Comparison of ENCODE assay signal across 1 cellular context in genomic region chr19:55484571-55485438, GRCh38.
TF ChIP-seq lines count a peak whose summit lies in the region.

NAT14 (plus strand) TSS chr19:55485188; CDS start chr19:55485709, 521 bp downstream.

TF ChIP-seq in HepG2, 621 proteins besides CTCF, POLR2A, EP300 and RAD21 (continued from another document and continues in another):
- no peak for TF ChIP-seq ZBTB39 (CRISPR knock-in tag; IDR thresholded peaks at IDR 0.05)
- TF ChIP-seq ZNF556 (CRISPR knock-in tag; IDR thresholded peaks at IDR 0.05; ENCODE audit: borderline replicate concordance), result no peak
- no peak for TF ChIP-seq USF2 (IDR thresholded peaks at IDR 0.05; ENCODE audit: low read depth, low read length)
- no peak for TF ChIP-seq USF2 (CRISPR knock-in tag; IDR thresholded peaks at IDR 0.05; ENCODE audit: borderline replicate concordance)
- no peak for TF ChIP-seq RXRB (CRISPR knock-in tag; IDR thresholded peaks at IDR 0.05; ENCODE audit: borderline replicate concordance)
- no peak for TF ChIP-seq ZNF10 (CRISPR knock-in tag; IDR thresholded peaks at IDR 0.05; ENCODE audit: borderline replicate concordance, low read depth)
- TF ChIP-seq ZNF782 (CRISPR knock-in tag; IDR thresholded peaks at IDR 0.05; ENCODE audit: borderline replicate concordance), result peak; percentile 34; the same call in 1 of the 2 replicates
- TF ChIP-seq ZFP36L1 (CRISPR knock-in tag; IDR thresholded peaks at IDR 0.05), result no peak
- TF ChIP-seq MTERF4 (CRISPR knock-in tag; IDR thresholded peaks at IDR 0.05), result no peak
- TF ChIP-seq KDM5B (CRISPR knock-in tag; IDR thresholded peaks at IDR 0.05; ENCODE audit: borderline replicate concordance), result no peak; the same call in 1 of the 2 replicates
- no peak for TF ChIP-seq STAT5B (CRISPR knock-in tag; IDR thresholded peaks at IDR 0.05)
- no peak; the same call in 1 of the 2 replicates for TF ChIP-seq ATF2 (CRISPR knock-in tag; IDR thresholded peaks at IDR 0.05)
- TF ChIP-seq TRIM24 (CRISPR knock-in tag; IDR thresholded peaks at IDR 0.05), result no peak
- TF ChIP-seq ZNF326 (CRISPR knock-in tag; IDR thresholded peaks at IDR 0.05; ENCODE audit: borderline replicate concordance), result no peak
- TF ChIP-seq SETDB1 (CRISPR knock-in tag; IDR thresholded peaks at IDR 0.05; ENCODE audit: borderline replicate concordance), result no peak
- TF ChIP-seq ZNF784 (CRISPR knock-in tag; IDR thresholded peaks at IDR 0.05; ENCODE audit: borderline replicate concordance), result no peak
- TF ChIP-seq ZBTB34 (CRISPR knock-in tag; IDR thresholded peaks at IDR 0.05), result no peak
- TF ChIP-seq ZNF816 (CRISPR knock-in tag; IDR thresholded peaks at IDR 0.05; ENCODE audit: borderline replicate concordance), result no peak
- no peak for TF ChIP-seq ZNF235 (CRISPR knock-in tag; IDR thresholded peaks at IDR 0.05; ENCODE audit: borderline replicate concordance)
- TF ChIP-seq MYNN (CRISPR knock-in tag; IDR thresholded peaks at IDR 0.05; ENCODE audit: low read depth), result no peak
- no peak for TF ChIP-seq TRIM22 (IDR thresholded peaks at IDR 0.05)
- TF ChIP-seq ETV6 (CRISPR knock-in tag; conservative IDR thresholded peaks at IDR 0.05), result no peak
- TF ChIP-seq AKNA (CRISPR knock-in tag; IDR thresholded peaks at IDR 0.05; ENCODE audit: borderline replicate concordance), result no peak
- TF ChIP-seq ZMAT5 (CRISPR knock-in tag; IDR thresholded peaks at IDR 0.05; ENCODE audit: borderline replicate concordance, low read depth), result no peak
- no peak for TF ChIP-seq REST (IDR thresholded peaks at IDR 0.05; ENCODE audit: borderline replicate concordance in 1 of 2, low read depth in 1 of 2, low read length in 2 of 2)
- no peak for TF ChIP-seq RNF2 (conservative IDR thresholded peaks at IDR 0.05; ENCODE audit: low read depth)
- TF ChIP-seq ZFP41 (CRISPR knock-in tag; IDR thresholded peaks at IDR 0.05; ENCODE audit: borderline replicate concordance), result no peak
- TF ChIP-seq ZNF136 (CRISPR knock-in tag; IDR thresholded peaks at IDR 0.05; ENCODE audit: low read depth), result no peak
- TF ChIP-seq ZBTB3 (CRISPR knock-in tag; IDR thresholded peaks at IDR 0.05; ENCODE audit: borderline replicate concordance, low read depth), result no peak
- no peak for TF ChIP-seq NFYB (CRISPR knock-in tag; IDR thresholded peaks at IDR 0.05)
- TF ChIP-seq POLR2AphosphoS5 (IDR thresholded peaks at IDR 0.05; ENCODE audit: low read depth, low read length), result peak; percentile 49
- TF ChIP-seq TEAD3 (CRISPR knock-in tag; optimal IDR thresholded peaks at IDR 0.05; ENCODE audit: borderline replicate concordance), result no peak
- TF ChIP-seq ZNF274 (CRISPR knock-in tag; IDR thresholded peaks at IDR 0.05), result no peak
- no peak for TF ChIP-seq ATF5 (CRISPR knock-in tag; IDR thresholded peaks at IDR 0.05; ENCODE audit: low read depth)
- no peak for TF ChIP-seq ZNF775 (CRISPR knock-in tag; IDR thresholded peaks at IDR 0.05; ENCODE audit: borderline replicate concordance)
- no peak for TF ChIP-seq CREB3 (CRISPR knock-in tag; IDR thresholded peaks at IDR 0.05)
- peak; percentile 96 for TF ChIP-seq CREB1 (IDR thresholded peaks at IDR 0.05)
- peak; percentile 96 for TF ChIP-seq CREB1 (CRISPR knock-in tag; IDR thresholded peaks at IDR 0.05)
